ENCODE assay signal across 17 cellular contexts in the genomic region with DNA sequence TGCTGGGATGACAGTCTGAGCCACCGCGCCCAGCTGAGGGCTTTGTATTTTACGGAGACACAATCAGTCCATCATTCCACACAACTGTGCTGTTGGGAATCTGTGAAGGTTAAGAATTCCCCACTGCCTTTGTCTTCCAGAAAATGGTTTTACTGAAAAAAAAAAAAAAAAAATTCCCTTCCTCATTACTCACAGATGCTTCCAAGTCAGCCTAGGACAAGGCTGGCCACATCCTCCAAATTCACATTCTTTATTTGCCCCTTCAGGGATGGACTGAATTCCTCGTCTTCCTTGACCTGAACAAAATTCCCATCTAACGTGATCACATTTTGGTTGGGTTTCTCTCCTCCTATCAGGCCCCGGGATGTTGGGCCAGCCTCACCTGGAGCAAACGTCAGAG.
DNase-seq lines count a peak whose midpoint lies in the region; TF ChIP-seq lines count a peak whose summit lies in the region.
"Had no signal": no experiment of that assay in that cellular context is flagged by ENCODE, and none has a peak within 500 bp of the region (broad histone marks: within the 10 kb centered on the region; RNA-seq: fewer than 3 reads in every experiment).

No MANE protein-coding gene starts in this region.

- peaks cover 18% of the 10 kb centered on the region for H3K4me1 Mint-ChIP-seq in HFFc6 (ENCODE audit: low read depth)

- H3K36me3 ChIP-seq in adipocyte (ENCODE audit: control insufficient read depth, insufficient read depth, low read length, severe bottlenecking) (no peaks in the 10 kb centered on the region), esophagus squamous epithelium (peaks cover 0 to 4% (median 0%) of the 10 kb centered on the region in 3 donors)
- H3K36me3 ChIP-seq: right atrium auricular region had no signal

- H3K9me3 ChIP-seq in adipocyte (ENCODE audit: control insufficient read depth, low read length) (no peaks in the 10 kb centered on the region), esophagus squamous epithelium (no peaks in the 10 kb centered on the region)
- H3K9me3 ChIP-seq: right atrium auricular region had no signal

- peak overlapping the region; percentile 50; the same call in 1 of the 2 replicates for H3K4me3 Mint-ChIP-seq in HFFc6
- H3K4me3 Mint-ChIP-seq: activated CD4-positive, alpha-beta T cell treated with anti-CD3 and anti-CD28 coated beads, Interleukin-2, amount 10 ng/mL, durations not matched to agents 7 days and 5 days had no signal

- 0 out of 2 replicates have a peak, but pooled peaks cover 6% of the 10 kb centered on the region for H3K36me3 Mint-ChIP-seq in HFFc6 (ENCODE audit: low read depth)

- H3K9ac ChIP-seq in adipocyte (ENCODE audit: low read length), result no peak overlapping the region

- H3K27me3 ChIP-seq in adipocyte (replicated peaks; ENCODE audit: control insufficient read depth, insufficient read depth, low read length), result no peaks in the 10 kb centered on the region
- H3K27me3 ChIP-seq in esophagus squamous epithelium, result no peaks in the 10 kb centered on the region
- H3K27me3 ChIP-seq: right atrium auricular region had no signal

- peaks cover 6% of the 10 kb centered on the region for H3K4me1 ChIP-seq in adipocyte (ENCODE audit: control insufficient read depth, insufficient read depth, low read length)
- H3K4me1 ChIP-seq in esophagus squamous epithelium, result no peaks in the 10 kb centered on the region
- H3K4me1 ChIP-seq: right atrium auricular region had no signal

- TF ChIP-seq CTCF in HFFc6 (IDR thresholded peaks at IDR 0.05) (no peak), esophagus squamous epithelium (IDR thresholded peaks at IDR 0.05) (no peak)

- H3K9me3 Mint-ChIP-seq in HFFc6, result no peaks in the 10 kb centered on the region

- intact Hi-C loops in esophagus squamous epithelium (cut with DNase I), result no loop called here

- H3K27me3 Mint-ChIP-seq in HFFc6 (ENCODE audit: insufficient read depth), result peaks cover 2% of the 10 kb centered on the region; the same call in 1 of the 2 replicates
- H3K27me3 Mint-ChIP-seq: activated CD4-positive, alpha-beta T cell treated with anti-CD3 and anti-CD28 coated beads, Interleukin-2, amount 10 ng/mL, durations not matched to agents 7 days and 5 days had no signal

- WGBS in esophagus squamous epithelium, 2 donors, result 92 to 96% methylated on average over 3 to 4 of the region's 7 CpGs

- DNase-seq in AG08395 (ENCODE audit: low spot score) (peak; percentile 53), HFFc6 (peak; percentile 11), adipocyte (ENCODE audit: low read depth) (peak; percentile 49), kidney tubule cell (ENCODE audit: low spot score) (peak; percentile 90), NCI-H345 (lab: John Stamatoyannopoulos, UW) (no peak), esophagus squamous epithelium (lab: John Stamatoyannopoulos, UW) (no peak)
- no peak for DNase-seq in activated CD4-positive, alpha-beta T cell treated with anti-CD3 and anti-CD28 coated beads for 48 hours
- no peak for DNase-seq in stimulated activated CD4-positive, alpha-beta T cell treated with anti-CD3 and anti-CD28 coated beads, Interleukin-1b, Interleukin-23, amount 100 ng/mL, for 48 hours
- DNase-seq: activated CD4-positive, alpha-beta T cell treated with anti-CD3 and anti-CD28 coated beads, Interleukin-2, amount 10 ng/mL, durations not matched to agents 7 days and 5 days; GOT3; NCI-H1417 treated with DMSO at 0.1 percent for 48 hours; NCI-H526 treated with DMSO at 0.1 percent for 48 hours; nucleus accumbens; SHP77; T-helper 1 cell had no signal

- TF ChIP-seq POLR2A in esophagus squamous epithelium (IDR thresholded peaks at IDR 0.05), result no peak

- no peak overlapping the region for H3K27ac ChIP-seq in esophagus squamous epithelium
- H3K27ac ChIP-seq: right atrium auricular region had no signal

- H3K27ac Mint-ChIP-seq in HFFc6, result no peak overlapping the region
- H3K27ac Mint-ChIP-seq: activated CD4-positive, alpha-beta T cell treated with anti-CD3 and anti-CD28 coated beads, Interleukin-2, amount 10 ng/mL, durations not matched to agents 7 days and 5 days had no signal

- H3K4me3 ChIP-seq in adipocyte (ENCODE audit: low read length) (no peak overlapping the region), esophagus squamous epithelium (no peak overlapping the region)
- H3K4me3 ChIP-seq: lung, right atrium auricular region had no signal

Comparison
In these comparisons a context has a peak if more than half of its experiments do, and no peak if none do; other contexts are left out.
1. DNase-seq: peak in AG08395 (single experiment), HFFc6 (single experiment), adipocyte (single experiment) and kidney tubule cell (single experiment); none in NCI-H345 (single experiment), activated CD4-positive, alpha-beta T cell treated with anti-CD3 and anti-CD28 coated beads for 48 hours (single experiment), stimulated activated CD4-positive, alpha-beta T cell treated with anti-CD3 and anti-CD28 coated beads, Interleukin-1b, Interleukin-23, amount 100 ng/mL, for 48 hours (single experiment) and esophagus squamous epithelium (single experiment).